ENCODE assay signal across 8 cellular contexts in genomic region chr4:82900335-82901128, GRCh38. TPM values are rescaled to one million over a fixed set of nuclear protein-coding genes. Genes with fewer than 3 reads are reported as not detected.
A peak's percentile ranks its signal among the peaks of the same experiment; 100 is the strongest.
DNase-seq lines count a peak whose midpoint lies in the region; ATAC-seq and TF ChIP-seq lines count a peak whose summit lies in the region.

Gene THAP9 (plus strand): TSS chr4:82900735. CDS start chr4:82900803, 68 bp downstream.

- no peak within 1 kb of the TSS for H3K27ac Mint-ChIP-seq in activated naive CD8-positive, alpha-beta T cell treated with anti-CD3 and anti-CD28 coated beads, Interleukin-2, amount 50 U/mL, for 24 hours

- H3K27ac ChIP-seq in ovary (peak within 1 kb of the TSS; percentile 95 to 99), thyroid gland (peak within 1 kb of the TSS; percentile 95 to 99 (median 98))

- no peak within 1 kb of the TSS for H3K4me3 Mint-ChIP-seq in activated naive CD8-positive, alpha-beta T cell treated with anti-CD3 and anti-CD28 coated beads, Interleukin-2, amount 50 U/mL, for 24 hours

- H3K36me3 Mint-ChIP-seq in activated naive CD8-positive, alpha-beta T cell treated with anti-CD3 and anti-CD28 coated beads, Interleukin-2, amount 50 U/mL, for 24 hours (ENCODE audit: low read depth), result peaks cover 32% of the 10 kb centered on the region

- peaks cover 56% of the 10 kb centered on the region for H3K4me1 Mint-ChIP-seq in activated naive CD8-positive, alpha-beta T cell treated with anti-CD3 and anti-CD28 coated beads, Interleukin-2, amount 50 U/mL, for 24 hours

- peak; percentile 92 for ATAC-seq in HG02759 (IDR thresholded peaks at IDR 0.05; ENCODE audit: unreplicated experiment)
- ATAC-seq in activated naive CD8-positive, alpha-beta T cell treated with anti-CD3 and anti-CD28 coated beads, Interleukin-2, amount 50 U/mL, for 24 hours, result peak; percentile 87
- ATAC-seq in Right ventricle myocardium superior (ENCODE audit: poor library complexity), result peak; percentile 97

- intact Hi-C loops in Right ventricle myocardium superior (cut with DNase I) (loop anchor here (10.0 kb wide), 1 partner anchor 134 kb away; the partner anchor contains the start of gene COPS4), ovary (cut with DNase I) (loop anchor here in 1 of 4 donors (10.0 kb wide), 1 partner anchor 114 kb away; the partner anchor contains the start of gene LIN54), thyroid gland (cut with DNase I) (no loop called here)

- no peaks in the 10 kb centered on the region for H3K9me3 Mint-ChIP-seq in activated naive CD8-positive, alpha-beta T cell treated with anti-CD3 and anti-CD28 coated beads, Interleukin-2, amount 50 U/mL, for 24 hours

- TF ChIP-seq EP300 in ovary (IDR thresholded peaks at IDR 0.05), result peak; percentile 6

- H3K9me3 ChIP-seq in ovary, result no peaks in the 10 kb centered on the region
- H3K9me3 ChIP-seq in thyroid gland, result no peaks in the 10 kb centered on the region

- TF ChIP-seq CTCF in GM12875 (IDR thresholded peaks at IDR 0.05; ENCODE audit: borderline replicate concordance, insufficient read depth, low read depth, low read length) (no peak), ovary (IDR thresholded peaks at IDR 0.05) (no peak), thyroid gland (IDR thresholded peaks at IDR 0.05) (no peak)

- DNase-seq in NCI-H128 (lab: John Stamatoyannopoulos, UW; ENCODE audit: unreplicated experiment) (peak; percentile 92), SKM-1 treated with dmso at 0.1 percent for 144 hours (lab: John Stamatoyannopoulos, UW; ENCODE audit: unreplicated experiment) (peak; percentile 99), Right ventricle myocardium superior (peak; percentile 99), ovary (peak; percentile 96 to 98 (median 97)), thyroid gland (peak; percentile 99)
- peak; percentile 94 for DNase-seq in activated naive CD8-positive, alpha-beta T cell treated with anti-CD3 and anti-CD28 coated beads, Interleukin-2, amount 50 U/mL, for 24 hours

- TF ChIP-seq POLR2A in ovary (IDR thresholded peaks at IDR 0.05), result peak; percentile 73
- peak; percentile 62 to 81 for TF ChIP-seq POLR2A in thyroid gland (IDR thresholded peaks at IDR 0.05)

- H3K27me3 Mint-ChIP-seq in activated naive CD8-positive, alpha-beta T cell treated with anti-CD3 and anti-CD28 coated beads, Interleukin-2, amount 50 U/mL, for 24 hours, result no peaks in the 10 kb centered on the region

- 0 to 1% (median 0%) methylated on average over 69 of the region's 69 CpGs for WGBS in ovary, 3 donors
- 0% methylated on average over 35 to 42 of the region's 69 CpGs for WGBS in thyroid gland, 2 donors

- H3K27me3 ChIP-seq in ovary (no peaks in the 10 kb centered on the region), thyroid gland (no peaks in the 10 kb centered on the region)

- H3K4me1 ChIP-seq in ovary (ENCODE audit: insufficient read depth) (peaks cover 8% of the 10 kb centered on the region), thyroid gland (peaks cover 9 to 17% of the 10 kb centered on the region in 2 donors)

- H3K36me3 ChIP-seq in ovary (no peaks in the 10 kb centered on the region), thyroid gland (no peaks in the 10 kb centered on the region)

- H3K4me3 ChIP-seq in GM12875 (ENCODE audit: low read depth, low read length), result peak within 1 kb of the TSS; percentile 76
- H3K4me3 ChIP-seq in ovary, result peak within 1 kb of the TSS; percentile 67
- peak within 1 kb of the TSS; percentile 38 to 66 (median 45) for H3K4me3 ChIP-seq in thyroid gland (replicated peaks in 1 of 3)

RNA-seq across cellular contexts. Expression of gene THAP9, which starts in this region (rescaled TPM):
- total RNA-seq in Right ventricle myocardium superior, result 5.6 TPM
- total RNA-seq in ovary, result 1 to 10 TPM; 3.7 to 9.0 (median 5.7) TPM
- 1 to 10 TPM; 2.8 to 4.0 TPM for polyA plus RNA-seq in ovary
- total RNA-seq in thyroid gland, result 10 to 100 TPM in 2 of 4 donors, 1 to 10 TPM in 2; 8.1 to 13.8 (median 10.7) TPM

Comparison
In these comparisons a context has a peak if more than half of its experiments do, and no peak if none do; other contexts are left out.
1. Peak in every context shown above with its lines: DNase-seq, ATAC-seq, H3K4me3 ChIP-seq and H3K27ac ChIP-seq.